ENCODE assay signal across 17 cellular contexts in the genomic region with DNA sequence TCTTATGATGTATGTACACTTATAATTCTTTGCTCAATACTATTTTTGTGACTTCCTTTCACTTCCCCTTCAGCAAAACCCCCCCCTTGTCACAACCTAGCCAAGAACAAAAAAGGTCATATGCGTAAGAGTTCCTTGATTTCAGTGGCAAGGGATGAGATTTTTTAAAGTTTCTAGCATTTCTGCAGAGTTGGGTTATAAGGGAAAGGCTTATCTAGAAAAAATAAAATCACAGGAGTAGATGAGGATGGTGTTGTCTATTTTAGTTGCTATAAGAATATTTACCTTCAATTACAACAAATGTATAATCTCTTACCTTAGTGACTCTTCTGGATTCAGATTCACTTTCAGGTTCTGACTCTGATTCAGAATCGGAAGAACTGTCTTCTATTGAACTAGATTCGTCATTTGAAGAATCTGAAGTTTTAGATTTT.
DNase-seq lines count a peak whose midpoint lies in the region; ATAC-seq and TF ChIP-seq lines count a peak whose summit lies in the region.
"Had no signal": no experiment of that assay in that cellular context is flagged by ENCODE, and none has a peak within 500 bp of the region (broad histone marks: within the 10 kb centered on the region; RNA-seq: fewer than 3 reads in every experiment).

No MANE protein-coding gene starts in this region.

- no peak overlapping the region for H3K4me3 Mint-ChIP-seq in T-helper 17 cell
- H3K4me3 Mint-ChIP-seq: stimulated activated naive CD8-positive, alpha-beta T cell treated with anti-CD3 and anti-CD28 coated beads, Interleukin-15, Interleukin-2, amounts not matched to agents 100 ng/mL and 50 ng/mL, for 24 hours had no signal

- no peak overlapping the region for H3K9ac ChIP-seq in GM23248

- intact Hi-C loops in head of caudate nucleus (cut with DNase I): no loop called here

- H3K4me2 ChIP-seq in GM23248 (ENCODE audit: unreplicated experiment): no peak overlapping the region

- H3K9me3 ChIP-seq in T-helper 17 cell (ENCODE audit: control insufficient read depth, low read length, poor library complexity, severe bottlenecking) (no peaks in the 10 kb centered on the region), GM23248 (ENCODE audit: low read depth) (no peaks in the 10 kb centered on the region)
- H3K9me3 ChIP-seq: body of pancreas had no signal

- H3K27me3 ChIP-seq in GM23248 (replicated peaks; ENCODE audit: insufficient read depth): no peaks in the 10 kb centered on the region
- H3K27me3 ChIP-seq: body of pancreas, foreskin keratinocyte had no signal

- in situ Hi-C loops in GM23248 (cut with MboI): no loop called here

- ATAC-seq in GM19452 (IDR thresholded peaks at IDR 0.05; ENCODE audit: unreplicated experiment) (peak; percentile 86), HG02885 (IDR thresholded peaks at IDR 0.05; ENCODE audit: poor library complexity, unreplicated experiment) (peak; percentile 67), T-helper 17 cell (no peak)
- ATAC-seq: body of pancreas, foreskin keratinocyte had no signal

- H3K4me1 ChIP-seq in GM23248 (ENCODE audit: insufficient read depth): no peaks in the 10 kb centered on the region
- H3K4me1 ChIP-seq: body of pancreas, foreskin keratinocyte had no signal

- no peaks in the 10 kb centered on the region for H4K20me1 ChIP-seq in GM23248 (ENCODE audit: insufficient read depth)

- no peak for TF ChIP-seq CTCF in GM12864 (IDR thresholded peaks at IDR 0.05; ENCODE audit: low read depth, low read length, missing control alignments)

- H3K79me2 ChIP-seq in GM23248 (ENCODE audit: insufficient read depth): no peaks in the 10 kb centered on the region

- H3K27ac ChIP-seq in GM23248: no peak overlapping the region
- H3K27ac ChIP-seq: body of pancreas, foreskin keratinocyte had no signal

- no peaks in the 10 kb centered on the region for H3K9me2 ChIP-seq in GM23248 (ENCODE audit: insufficient read depth)

- H3K27ac Mint-ChIP-seq in T-helper 17 cell: no peak overlapping the region
- H3K27ac Mint-ChIP-seq: stimulated activated naive CD8-positive, alpha-beta T cell treated with anti-CD3 and anti-CD28 coated beads, Interleukin-15, Interleukin-2, amounts not matched to agents 100 ng/mL and 50 ng/mL, for 24 hours had no signal

- no peaks in the 10 kb centered on the region for H3F3A ChIP-seq in GM23248 (ENCODE audit: insufficient read depth)

- no peaks in the 10 kb centered on the region for H3K27me3 Mint-ChIP-seq in T-helper 17 cell
- H3K27me3 Mint-ChIP-seq: stimulated activated naive CD8-positive, alpha-beta T cell treated with anti-CD3 and anti-CD28 coated beads, Interleukin-15, Interleukin-2, amounts not matched to agents 100 ng/mL and 50 ng/mL, for 24 hours had no signal

- WGBS in GM23248 (ENCODE audit: low coverage in 1 of 2, low lambda C conversion rate in 2 of 2, missing lambda C conversion rate in 2 of 2), 2 experiments: 97% methylated on average over 3 of the region's 3 CpGs

- H3K4me1 Mint-ChIP-seq in T-helper 17 cell: peaks cover 14% of the 10 kb centered on the region

- peaks cover 21% of the 10 kb centered on the region for H3K36me3 Mint-ChIP-seq in T-helper 17 cell (ENCODE audit: low read depth)

- H3K4me3 ChIP-seq in GM12864 (ENCODE audit: low read depth, low read length) (no peak overlapping the region), GM23248 (no peak overlapping the region)
- H3K4me3 ChIP-seq: body of pancreas had no signal

- no peak overlapping the region for H2AFZ ChIP-seq in GM23248

- DNase-seq in GM12864 (ENCODE audit: low read depth) (peak; percentile 36), NOMO-1 (lab: John Stamatoyannopoulos, UW; ENCODE audit: unreplicated experiment in 2 of 2) (peak; percentile 57 to 75), T-helper 17 cell (no peak), GM23248 (no peak), head of caudate nucleus (no peak), NCI-H2227 treated with DMSO at 0.1 percent for 48 hours (lab: John Stamatoyannopoulos, UW) (no peak)
- DNase-seq: activated CD4-positive, alpha-beta T cell treated with anti-CD3 and anti-CD28 coated beads for 4 hours; body of pancreas; DMS 273 treated with DMSO at 0.1 percent for 48 hours; effector CD8-positive, alpha-beta T cell; foreskin keratinocyte; H7; NCI-H2081 treated with DMSO at 0.1 percent for 48 hours; NK-92 treated with Interleukin-12 subunit alpha and Interleukin-12 subunit beta, amount 100 ng/mL, for 24 hours had no signal

- H3K36me3 ChIP-seq in GM23248 (ENCODE audit: low read depth): peaks cover 25% of the 10 kb centered on the region

Comparison
In these comparisons a context has a peak if more than half of its experiments do, and no peak if none do; other contexts are left out.
1. DNase-seq: peak in GM12864 (single experiment) and NOMO-1 (2 of 2); none in T-helper 17 cell (0 of 3), GM23248 (single experiment), head of caudate nucleus (0 of 42) and NCI-H2227 treated with DMSO at 0.1 percent for 48 hours (single experiment).